In the genomic region with DNA sequence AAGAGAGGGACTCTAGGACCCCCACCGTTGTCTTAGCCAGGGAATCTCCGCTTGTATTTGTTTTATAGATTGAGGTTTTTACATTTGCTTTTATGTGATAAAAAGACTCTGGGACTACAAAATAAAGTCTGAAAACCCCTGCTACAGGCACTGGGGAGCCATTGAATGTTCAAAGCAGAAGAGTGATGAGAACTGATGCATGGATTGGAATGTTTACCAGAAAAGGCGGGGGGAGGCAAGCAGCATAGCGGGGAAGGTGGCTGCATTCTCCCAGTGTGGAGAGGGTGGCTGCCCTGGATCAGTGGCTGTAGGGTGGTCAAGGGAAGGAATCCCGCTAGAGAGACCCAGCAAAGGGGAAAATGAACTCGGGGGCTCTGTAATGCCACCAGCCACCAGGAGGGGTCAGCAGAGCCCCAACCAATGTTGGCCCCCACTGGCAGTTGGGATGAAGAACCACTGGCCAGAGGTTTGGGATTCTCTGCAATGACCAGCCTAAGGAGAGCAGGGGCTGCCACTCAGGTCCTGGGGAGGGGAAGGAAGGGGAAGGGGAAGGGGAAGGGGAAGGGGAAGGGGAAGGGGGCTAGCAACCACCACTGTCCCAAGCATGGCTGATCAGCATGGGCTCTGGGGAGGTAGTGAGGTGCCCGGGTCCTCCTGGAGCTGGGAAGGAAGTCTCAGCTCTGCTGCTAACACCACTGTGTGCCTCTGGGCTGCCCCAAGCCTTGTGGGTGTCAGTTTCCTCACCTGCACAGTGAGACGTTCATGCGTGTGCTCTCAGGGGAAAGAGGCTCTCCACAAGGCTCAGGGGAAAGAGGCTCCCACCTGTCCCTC, we compare ENCODE assay signal across 8 cellular contexts. TPM values are rescaled to one million over a fixed set of nuclear protein-coding genes. Genes with fewer than 3 reads are reported as not detected.
DNase-seq lines count a peak whose midpoint lies in the region; ATAC-seq and TF ChIP-seq lines count a peak whose summit lies in the region.

No MANE protein-coding gene starts in this region.

- POLR2A ChIA-PET in HEK293 (lab: Yijun Ruan, JAX), result interaction anchor here (1.3 to 2.0 kb wide), 4 partner anchors 20 to 125 kb away, joined by 3 to 12 read pairs (median 4); partner anchors contain the start of gene PEF1

- CTCF ChIA-PET in HEK293 (lab: Yijun Ruan, JAX), result interaction anchor here (0.5 to 8.2 kb wide), 29 partner anchors 13 to 402 kb away, joined by 3 to 99 read pairs (median 4); partner anchors contain the start of gene COL16A1

- H3K27me3 ChIP-seq in adrenal gland (no peaks in the 10 kb centered on the region), right cardiac atrium (ENCODE audit: control insufficient read depth, insufficient read depth) (no peaks in the 10 kb centered on the region)

- H3K27ac ChIP-seq in HEK293 (ENCODE audit: extremely low read depth, low read depth, low read length), result no peak overlapping the region
- no peak overlapping the region for H3K27ac ChIP-seq in adrenal gland
- no peak overlapping the region for H3K27ac ChIP-seq in right cardiac atrium (ENCODE audit: low read length)

- H3K4me1 ChIP-seq in HEK293 (ENCODE audit: control insufficient read depth, insufficient read depth, low read length) (no peaks in the 10 kb centered on the region), adrenal gland (replicated peaks in 1 of 2) (no peaks in the 10 kb centered on the region), right cardiac atrium (ENCODE audit: control insufficient read depth, insufficient read depth, low read length) (peaks cover 6% of the 10 kb centered on the region)

- ATAC-seq in SK-N-SH treated with all-trans-retinoic acid at 6 μM for 48 hours (peak; percentile 64), right cardiac atrium (peak; percentile 31 to 56), GM19023 (IDR thresholded peaks at IDR 0.05; ENCODE audit: unreplicated experiment) (no peak), HG03457 (IDR thresholded peaks at IDR 0.05; ENCODE audit: unreplicated experiment) (no peak)

- intact Hi-C loops in adrenal gland (cut with DNase I) (loop anchor here (2.0 to 10.0 kb wide), 5 partner anchors 51 to 301 kb away; no protein-coding TSS in a partner anchor), right cardiac atrium (cut with DNase I) (loop anchor here (2.0 to 10.0 kb wide), 5 partner anchors 51 to 125 kb away; no protein-coding TSS in a partner anchor)

- TF ChIP-seq CTCF in HEK293 (tag by site-specific recombination; IDR thresholded peaks at IDR 0.05) (peak; percentile 82), adrenal gland (IDR thresholded peaks at IDR 0.05) (peak; percentile 86 to 99 (median 95))

- peak; percentile 70 for DNase-seq in CD1c-positive myeloid dendritic cell (ENCODE audit: extremely low spot score)
- DNase-seq in adrenal gland, result peak; percentile 34 to 79 (median 62)
- DNase-seq in right cardiac atrium, result peak; percentile 56 to 82 (median 81)
- peak; percentile 26 to 54 for DNase-seq in stimulated activated CD4-positive, alpha-beta T cell treated with anti-CD3 and anti-CD28 coated beads, Interleukin-15, amount 100 ng/mL, for 1 hour (ENCODE audit: low read depth in 1 of 2, low spot score in 1 of 2)

- H3K36me3 ChIP-seq in HEK293 (ENCODE audit: control insufficient read depth in 2 of 2, insufficient read depth in 1 of 2, low read length in 2 of 2) (no peaks in the 10 kb centered on the region), adrenal gland (replicated peaks in 1 of 2) (no peaks in the 10 kb centered on the region)

- WGBS in adrenal gland, 4 donors, result 34 to 43% (median 38%) methylated on average over 7 to 9 of the region's 9 CpGs
- WGBS in right cardiac atrium, result 49% methylated on average over 9 of the region's 9 CpGs

- no peaks in the 10 kb centered on the region for H3K9me3 ChIP-seq in HEK293 (ENCODE audit: control insufficient read depth, insufficient read depth, low read depth, low read length)
- no peaks in the 10 kb centered on the region for H3K9me3 ChIP-seq in adrenal gland (replicated peaks in 1 of 3)
- no peaks in the 10 kb centered on the region for H3K9me3 ChIP-seq in right cardiac atrium (ENCODE audit: control insufficient read depth, low read length)

- H3K4me3 ChIP-seq in HEK293 (ENCODE audit: low read depth, low read length) (no peak overlapping the region), adrenal gland (no peak overlapping the region), right cardiac atrium (ENCODE audit: low read length) (no peak overlapping the region)

- TF ChIP-seq POLR2A in adrenal gland (IDR thresholded peaks at IDR 0.05), result no peak

TF ChIP-seq in HEK293, 187 proteins besides CTCF, POLR2A, EP300 and RAD21 (continues in another document):
- TF ChIP-seq ZNF433 (tag by site-specific recombination; IDR thresholded peaks at IDR 0.05; ENCODE audit: low read depth), result no peak
- no peak for TF ChIP-seq HIC1 (tag by site-specific recombination; IDR thresholded peaks at IDR 0.05)
- no peak for TF ChIP-seq ZNF626 (tag by site-specific recombination; IDR thresholded peaks at IDR 0.05)
- TF ChIP-seq ZNF16 (tag by site-specific recombination; IDR thresholded peaks at IDR 0.05; ENCODE audit: low read depth), result peak; percentile 93

TF ChIP-seq in SK-N-SH treated with all-trans-retinoic acid at 6 μM for 48 hours, 23 proteins besides CTCF, POLR2A, EP300 and RAD21 (continues in another document):
- TF ChIP-seq ZNF8 (CRISPR knock-in tag; IDR thresholded peaks at IDR 0.05) (no peak), TCF4 (CRISPR knock-in tag; IDR thresholded peaks at IDR 0.05; ENCODE audit: borderline replicate concordance) (no peak), OSR1 (CRISPR knock-in tag; IDR thresholded peaks at IDR 0.05) (no peak), RARB (CRISPR knock-in tag; IDR thresholded peaks at IDR 0.05) (no peak), ARNTL (CRISPR knock-in tag; IDR thresholded peaks at IDR 0.05; ENCODE audit: borderline replicate concordance, low read depth) (no peak), PPARA (CRISPR knock-in tag; IDR thresholded peaks at IDR 0.05; ENCODE audit: borderline replicate concordance) (no peak), ESRRG (CRISPR knock-in tag; IDR thresholded peaks at IDR 0.05) (no peak), TOX (CRISPR knock-in tag; IDR thresholded peaks at IDR 0.05; ENCODE audit: borderline replicate concordance) (no peak), BACH2 (CRISPR knock-in tag; IDR thresholded peaks at IDR 0.05; ENCODE audit: borderline replicate concordance) (no peak), ZNF70 (CRISPR knock-in tag; IDR thresholded peaks at IDR 0.05) (no peak), GLIS3 (CRISPR knock-in tag; IDR thresholded peaks at IDR 0.05) (no peak), ZFP30 (CRISPR knock-in tag; IDR thresholded peaks at IDR 0.05) (no peak)
- TF ChIP-seq, protein P1, sequence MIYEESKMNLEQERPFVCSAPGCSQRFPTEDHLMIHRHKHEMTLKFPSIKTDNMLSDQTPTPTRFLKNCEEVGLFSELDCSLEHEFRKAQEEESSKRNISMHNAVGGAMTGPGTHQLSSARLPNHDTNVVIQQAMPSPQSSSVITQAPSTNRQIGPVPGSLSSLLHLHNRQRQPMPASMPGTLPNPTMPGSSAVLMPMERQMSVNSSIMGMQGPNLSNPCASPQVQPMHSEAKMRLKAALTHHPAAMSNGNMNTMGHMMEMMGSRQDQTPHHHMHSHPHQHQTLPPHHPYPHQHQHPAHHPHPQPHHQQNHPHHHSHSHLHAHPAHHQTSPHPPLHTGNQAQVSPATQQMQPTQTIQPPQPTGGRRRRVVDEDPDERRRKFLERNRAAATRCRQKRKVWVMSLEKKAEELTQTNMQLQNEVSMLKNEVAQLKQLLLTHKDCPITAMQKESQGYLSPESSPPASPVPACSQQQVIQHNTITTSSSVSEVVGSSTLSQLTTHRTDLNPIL (CRISPR knock-in tag; IDR thresholded peaks at IDR 0.05; ENCODE audit: low read depth), result no peak
- TF ChIP-seq, protein P2, sequence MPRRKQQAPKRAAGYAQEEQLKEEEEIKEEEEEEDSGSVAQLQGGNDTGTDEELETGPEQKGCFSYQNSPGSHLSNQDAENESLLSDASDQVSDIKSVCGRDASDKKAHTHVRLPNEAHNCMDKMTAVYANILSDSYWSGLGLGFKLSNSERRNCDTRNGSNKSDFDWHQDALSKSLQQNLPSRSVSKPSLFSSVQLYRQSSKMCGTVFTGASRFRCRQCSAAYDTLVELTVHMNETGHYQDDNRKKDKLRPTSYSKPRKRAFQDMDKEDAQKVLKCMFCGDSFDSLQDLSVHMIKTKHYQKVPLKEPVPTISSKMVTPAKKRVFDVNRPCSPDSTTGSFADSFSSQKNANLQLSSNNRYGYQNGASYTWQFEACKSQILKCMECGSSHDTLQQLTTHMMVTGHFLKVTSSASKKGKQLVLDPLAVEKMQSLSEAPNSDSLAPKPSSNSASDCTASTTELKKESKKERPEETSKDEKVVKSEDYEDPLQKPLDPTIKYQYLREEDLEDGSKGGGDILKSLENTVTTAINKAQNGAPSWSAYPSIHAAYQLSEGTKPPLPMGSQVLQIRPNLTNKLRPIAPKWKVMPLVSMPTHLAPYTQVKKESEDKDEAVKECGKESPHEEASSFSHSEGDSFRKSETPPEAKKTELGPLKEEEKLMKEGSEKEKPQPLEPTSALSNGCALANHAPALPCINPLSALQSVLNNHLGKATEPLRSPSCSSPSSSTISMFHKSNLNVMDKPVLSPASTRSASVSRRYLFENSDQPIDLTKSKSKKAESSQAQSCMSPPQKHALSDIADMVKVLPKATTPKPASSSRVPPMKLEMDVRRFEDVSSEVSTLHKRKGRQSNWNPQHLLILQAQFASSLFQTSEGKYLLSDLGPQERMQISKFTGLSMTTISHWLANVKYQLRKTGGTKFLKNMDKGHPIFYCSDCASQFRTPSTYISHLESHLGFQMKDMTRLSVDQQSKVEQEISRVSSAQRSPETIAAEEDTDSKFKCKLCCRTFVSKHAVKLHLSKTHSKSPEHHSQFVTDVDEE (CRISPR knock-in tag; IDR thresholded peaks at IDR 0.05), result no peak

RNA-seq across cellular contexts. Expression of gene PEF1, which starts 19.2 kb away (rescaled TPM):
- total RNA-seq in adrenal gland (100 to 1,000 TPM in 2 of 8 donors, 10 to 100 TPM in 6; 71.1 to 132 (median 86.5) TPM), right cardiac atrium (10 to 100 TPM; 38.6 to 46.0 (median 42.2) TPM)
- polyA plus RNA-seq in adrenal gland (10 to 100 TPM; 58.2 to 87.1 (median 68.9) TPM), right cardiac atrium (47.7 TPM)

RNA-seq across cellular contexts. Expression of gene COL16A1, which starts 40.0 kb away (rescaled TPM):
- total RNA-seq in adrenal gland (10 to 100 TPM; 18.5 to 41.2 (median 26.9) TPM), right cardiac atrium (10 to 100 TPM; 40.6 to 50.5 (median 50.3) TPM)
- polyA plus RNA-seq in adrenal gland (100 to 1,000 TPM in 1 of 3 donors, 10 to 100 TPM in 1, 1 to 10 TPM in 1; 6.1 to 129 (median 49.8) TPM), right cardiac atrium (37.4 TPM)

RNA-seq across cellular contexts. Expression of gene HCRTR1, which starts 46.3 kb away (rescaled TPM):
- total RNA-seq in adrenal gland, result 1 to 10 TPM in 2 of 8 donors, under 1 TPM in 1, not detected in 5; 0.98 to 2.8 (median 1.7) TPM
- polyA plus RNA-seq in adrenal gland, result 1 to 10 TPM in 1 of 3 donors, under 1 TPM in 2; 0.18 to 3.5 (median 0.67) TPM
- under 1 TPM in 2 of 4 donors, not detected in 2; 0.14 to 0.37 TPM for total RNA-seq in right cardiac atrium
- 0.18 TPM for polyA plus RNA-seq in right cardiac atrium

Comparison
In these comparisons a context has a peak if more than half of its experiments do, and no peak if none do; other contexts are left out.
1. ATAC-seq: peak in SK-N-SH treated with all-trans-retinoic acid at 6 μM for 48 hours (single experiment) and right cardiac atrium (2 of 2); none in GM19023 (single experiment) and HG03457 (single experiment).
2. Peak in every context shown above with its lines, with median percentiles within 50 percentile points of each other: DNase-seq.